13 cellular contexts compared by ENCODE assay signal in genomic region chr1:25806418-25806817, GRCh38. TPM values are rescaled to one million over a fixed set of nuclear protein-coding genes. Genes with fewer than 3 reads are reported as not detected.
DNase-seq lines count a peak whose midpoint lies in the region; ATAC-seq, FAIRE-seq and TF ChIP-seq lines count a peak whose summit lies in the region.
"Had no signal": no experiment of that assay in that cellular context is flagged by ENCODE, and none has a peak within 500 bp of the region (broad histone marks: within the 10 kb centered on the region; RNA-seq: fewer than 3 reads in every experiment).

No MANE protein-coding gene starts in this region.

- DNase-seq in GM23248 (peak; percentile 78), coronary artery (ENCODE audit: low spot score) (peak; percentile 80), medulla oblongata (ENCODE audit: extremely low spot score) (peak; percentile 53), H54 (ENCODE audit: insufficient read length, low spot score) (no peak), right lobe of liver (no peak)
- DNase-seq in activated CD4-positive, alpha-beta T cell treated with anti-CD3 and anti-CD28 coated beads, Interleukin-2, amount 50 U/mL, for 48 hours: no peak
- DNase-seq: NCI-H2227 treated with DMSO at 0.1 percent for 48 hours, RPMI8226, T1000 had no signal

- no peak for FAIRE-seq in H54 (lab: Jason Lieb, UNC)

- H3K4me2 ChIP-seq in GM23248 (ENCODE audit: unreplicated experiment): peak overlapping the region; percentile 60

- H3K4me3 ChIP-seq in GM23248 (no peak overlapping the region), coronary artery (no peak overlapping the region), subcutaneous abdominal adipose tissue (ENCODE audit: low read depth in 1 of 5, low read length in 5 of 5) (no peak overlapping the region), right lobe of liver (no peak overlapping the region)
- H3K4me3 ChIP-seq: adrenal gland had no signal

- ATAC-seq in GM21360 (IDR thresholded peaks at IDR 0.05; ENCODE audit: unreplicated experiment): no peak
- no peak for ATAC-seq in right lobe of liver

- H3K79me2 ChIP-seq in GM23248 (ENCODE audit: insufficient read depth): peaks cover 18% of the 10 kb centered on the region

- TF ChIP-seq CTCF in coronary artery (IDR thresholded peaks at IDR 0.05) (no peak), right lobe of liver (IDR thresholded peaks at IDR 0.05) (no peak)

- H3K4me1 ChIP-seq in GM23248 (ENCODE audit: insufficient read depth) (peaks cover 27% of the 10 kb centered on the region), subcutaneous abdominal adipose tissue (ENCODE audit: control insufficient read depth in 5 of 5, insufficient read depth in 5 of 5, low read length in 5 of 5) (peaks cover 9 to 92% (median 57%) of the 10 kb centered on the region in 5 donors), right lobe of liver (no peaks in the 10 kb centered on the region)

- intact Hi-C loops in right lobe of liver (cut with DNase I): no loop called here

- WGBS in GM23248 (ENCODE audit: low coverage in 1 of 2, low lambda C conversion rate in 2 of 2, missing lambda C conversion rate in 2 of 2), 2 experiments: 43 to 60% methylated on average over 4 of the region's 4 CpGs
- WGBS in right lobe of liver (ENCODE audit: insufficient coverage, low coverage, low lambda C conversion rate, missing lambda C conversion rate): 79% methylated on average over 3 of the region's 4 CpGs

- no peaks in the 10 kb centered on the region for H3K27me3 ChIP-seq in GM23248 (replicated peaks; ENCODE audit: insufficient read depth)
- no peaks in the 10 kb centered on the region for H3K27me3 ChIP-seq in subcutaneous abdominal adipose tissue (ENCODE audit: control insufficient read depth in 5 of 5, insufficient read depth in 4 of 5, low read length in 5 of 5)
- no peaks in the 10 kb centered on the region for H3K27me3 ChIP-seq in right lobe of liver
- H3K27me3 ChIP-seq: adrenal gland had no signal

- H3K36me3 ChIP-seq in GM23248 (ENCODE audit: low read depth) (no peaks in the 10 kb centered on the region; the same call in 1 of the 2 replicates), subcutaneous abdominal adipose tissue (ENCODE audit: control insufficient read depth in 5 of 5, insufficient read depth in 5 of 5, low read length in 5 of 5) (peaks cover 0 to 58% (median 30%) of the 10 kb centered on the region in 5 donors), right lobe of liver (no peaks in the 10 kb centered on the region)

- TF ChIP-seq POLR2A in H54 (IDR thresholded peaks at IDR 0.05; ENCODE audit: low read depth, low read length) (no peak), right lobe of liver (IDR thresholded peaks at IDR 0.05) (no peak)

- H3K9me3 ChIP-seq in GM23248 (ENCODE audit: low read depth) (no peaks in the 10 kb centered on the region), subcutaneous abdominal adipose tissue (ENCODE audit: control insufficient read depth in 5 of 5, low read length in 5 of 5) (no peaks in the 10 kb centered on the region), right lobe of liver (no peaks in the 10 kb centered on the region)
- H3K9me3 ChIP-seq: adrenal gland had no signal

- in situ Hi-C loops in GM23248 (cut with MboI): loop anchor here (25.0 kb wide), 1 partner anchor 569 kb away; the partner anchor contains the start of genes RSRP1 and SYF2

- peaks cover 30% of the 10 kb centered on the region for H3F3A ChIP-seq in GM23248 (ENCODE audit: insufficient read depth)

- H3K9ac ChIP-seq in GM23248 (peak overlapping the region; percentile 52), subcutaneous abdominal adipose tissue (ENCODE audit: low read length in 5 of 5) (peak overlapping the region in 1 of 5 donors; percentile 5)

- H3K9me2 ChIP-seq in GM23248 (ENCODE audit: insufficient read depth): no peaks in the 10 kb centered on the region

- H4K20me1 ChIP-seq in GM23248 (ENCODE audit: insufficient read depth): no peaks in the 10 kb centered on the region

- H3K27ac ChIP-seq in GM23248 (peak overlapping the region; percentile 56), coronary artery (peak overlapping the region; percentile 12 to 83), subcutaneous abdominal adipose tissue (ENCODE audit: low read depth, low read length) (peak overlapping the region; percentile 54), right lobe of liver (no peak overlapping the region)
- H3K27ac ChIP-seq: HL-60 had no signal

- no peak overlapping the region for H2AFZ ChIP-seq in GM23248

RNA-seq across cellular contexts. Expression of gene SELENON, which starts 6.4 kb away (rescaled TPM):
- 45.3 and 49.7 TPM in 2 replicates for total RNA-seq in GM23248 (2014; rRNA removed; shearing (Covaris generic))
- polyA plus RNA-seq in GM23248 (2016; fragmentation: Nextera tagmentation; extraction: Ambion mirVana): 8.3 and 9.0 TPM in 2 replicates
- 10 to 100 TPM; 11.9 to 21.8 (median 17.8) TPM for total RNA-seq in right lobe of liver

RNA-seq across cellular contexts. Expression of gene MTFR1L, which starts 13.3 kb away (rescaled TPM):
- total RNA-seq in GM23248 (2014; rRNA removed; shearing (Covaris generic)): 57.2 and 58.3 TPM in 2 replicates
- polyA plus RNA-seq in GM23248 (2016; fragmentation: Nextera tagmentation; extraction: Ambion mirVana): 74.2 and 78.1 TPM in 2 replicates
- total RNA-seq in right lobe of liver: 10 to 100 TPM; 30.8 to 48.9 (median 43.3) TPM

RNA-seq across cellular contexts. Expression of gene AUNIP, which starts 52.8 kb away (rescaled TPM):
- total RNA-seq in GM23248 (2014; rRNA removed; shearing (Covaris generic)): 1.6 and 2.2 TPM in 2 replicates
- polyA plus RNA-seq in GM23248 (2016; fragmentation: Nextera tagmentation; extraction: Ambion mirVana): 2.3 and 3.2 TPM in 2 replicates
- total RNA-seq in right lobe of liver: under 1 TPM in 2 of 6 experiments, not detected in 4; 0.43 to 0.56 TPM

Comparison
In these comparisons a context has a peak if more than half of its experiments do, and no peak if none do; other contexts are left out.
1. DNase-seq: peak in GM23248 (single experiment), coronary artery (single experiment) and medulla oblongata (single experiment); none in H54 (single experiment), right lobe of liver (0 of 3) and activated CD4-positive, alpha-beta T cell treated with anti-CD3 and anti-CD28 coated beads, Interleukin-2, amount 50 U/mL, for 48 hours (0 of 2).
2. H3K27ac ChIP-seq: peak in GM23248 (single experiment), coronary artery (2 of 2) and subcutaneous abdominal adipose tissue (single experiment); none in right lobe of liver (0 of 3).